Comparison of ENCODE assay signal across 23 cellular contexts in genomic region chr6:138580040-138580439, GRCh38.
DNase-seq lines count a peak whose midpoint lies in the region; ATAC-seq, FAIRE-seq and TF ChIP-seq lines count a peak whose summit lies in the region.
"Had no signal": no experiment of that assay in that cellular context is flagged by ENCODE, and none has a peak within 500 bp of the region (broad histone marks: within the 10 kb centered on the region; RNA-seq: fewer than 3 reads in every experiment).

No MANE protein-coding gene starts in this region.

- POLR2A ChIA-PET in HepG2 (lab: Yijun Ruan, JAX) = no interaction called here

- 70% methylated on average over 4 of the region's 4 CpGs for whole genome bisulfite sequencing in right lobe of liver (ENCODE audit: insufficient coverage, low coverage, low lambda C conversion rate, missing lambda C conversion rate)
- 78% methylated on average over 4 of the region's 4 CpGs for WGBS in HepG2 (ENCODE audit: low lambda C conversion rate)
- WGBS in mesendoderm (ENCODE audit: extremely low coverage, insufficient coverage, low lambda C conversion rate) = no CpG with 5 or more reads among the region's 4 CpGs
- WGBS in lower leg skin, 2 donors = 81 to 90% methylated on average over 4 of the region's 4 CpGs

- no peak overlapping the region for H3K4me3 Mint-ChIP-seq in activated naive CD8-positive, alpha-beta T cell treated with anti-CD3 and anti-CD28 coated beads, Interleukin-2, amount 50 U/mL, for 24 hours
- H3K4me3 Mint-ChIP-seq: B cell; CD4-positive, alpha-beta T cell; CD8-positive, alpha-beta T cell had no signal

- no peak overlapping the region for H2AK5ac ChIP-seq in mesendoderm (ENCODE audit: low read length)

- no peaks in the 10 kb centered on the region for H3K9me3 Mint-ChIP-seq in activated naive CD8-positive, alpha-beta T cell treated with anti-CD3 and anti-CD28 coated beads, Interleukin-2, amount 50 U/mL, for 24 hours
- H3K9me3 Mint-ChIP-seq: CD4-positive, alpha-beta T cell; CD8-positive, alpha-beta T cell had no signal

- in situ Hi-C loops in HepG2 (cut with HindIII; ENCODE audit: extremely low pct_ligation_motif_present, low pct_unique_long_range_greater_than_20kb) = loop anchor here (25.0 kb wide), 2 partner anchors 293 to 782 kb away; partner anchors contain the start of gene CITED2

- TF ChIP-seq EP300 in HepG2 (IDR thresholded peaks at IDR 0.05; ENCODE audit: low read depth in 2 of 2, low read length in 2 of 2) (no peak), HepG2 (CRISPR knock-in tag; IDR thresholded peaks at IDR 0.05; ENCODE audit: borderline replicate concordance) (no peak)

- DNase-seq in right lobe of liver = no peak
- no peak for DNase-seq in HepG2 (ENCODE audit: low spot score)
- DNase-seq in left lobe of liver (ENCODE audit: low spot score) = no peak
- no peak for DNase-seq in mesendoderm
- no peak for DNase-seq in lower leg skin (ENCODE audit: low spot score in 2 of 2)
- DNase-seq in activated naive CD8-positive, alpha-beta T cell treated with anti-CD3 and anti-CD28 coated beads, Interleukin-2, amount 50 U/mL, for 24 hours = no peak
- no peak for DNase-seq in lower lobe of right lung
- DNase-seq: AML-193; Caco-2; Calu3; CD4-positive, alpha-beta T cell; CD8-positive, alpha-beta T cell; DMS79 treated with DMSO at 0.1 percent for 48 hours; GF-D8 had no signal

- no peak overlapping the region for H3K27ac Mint-ChIP-seq in activated naive CD8-positive, alpha-beta T cell treated with anti-CD3 and anti-CD28 coated beads, Interleukin-2, amount 50 U/mL, for 24 hours
- H3K27ac Mint-ChIP-seq: B cell; CD4-positive, alpha-beta T cell; CD8-positive, alpha-beta T cell had no signal

- peak overlapping the region; percentile 12 for H3K56ac ChIP-seq in mesendoderm (ENCODE audit: low read length)

- intact Hi-C loops in right lobe of liver (cut with DNase I) (loop anchor here in 1 of 2 donors (10.0 kb wide), 1 partner anchor 185 kb away; no protein-coding TSS in a partner anchor), HepG2 (cut with micrococcal nuclease; ENCODE audit: unreplicated experiment) (no loop called here), lower leg skin (cut with DNase I; ENCODE audit: low total_unique reads) (loop anchor here (5.0 kb wide), 1 partner anchor 782 kb away; no protein-coding TSS in a partner anchor), lower lobe of right lung (cut with DNase I) (no loop called here)

- TF ChIP-seq POLR2A in right lobe of liver (IDR thresholded peaks at IDR 0.05) = no peak
- no peak for TF ChIP-seq POLR2A in HepG2 (IDR thresholded peaks at IDR 0.05; ENCODE audit: insufficient read depth in 1 of 2, low read depth in 2 of 2, low read length in 2 of 2)
- TF ChIP-seq POLR2A in lower leg skin (IDR thresholded peaks at IDR 0.05) = no peak

- H3K36me3 Mint-ChIP-seq in activated naive CD8-positive, alpha-beta T cell treated with anti-CD3 and anti-CD28 coated beads, Interleukin-2, amount 50 U/mL, for 24 hours (ENCODE audit: low read depth) = no peaks in the 10 kb centered on the region
- H3K36me3 Mint-ChIP-seq: CD8-positive, alpha-beta T cell had no signal

- H3K27me3 ChIP-seq in right lobe of liver (no peaks in the 10 kb centered on the region), HepG2 (ENCODE audit: control insufficient read depth in 1 of 2, insufficient read depth in 2 of 2, low read length in 2 of 2) (no peaks in the 10 kb centered on the region), mesendoderm (ENCODE audit: insufficient read depth, low read length, poor library complexity) (no peaks in the 10 kb centered on the region), lower lobe of right lung (ENCODE audit: low read depth) (no peaks in the 10 kb centered on the region)
- H3K27me3 ChIP-seq: BLaER1 treated with 17β-estradiol and CSF1 and Interleukin-3, amounts not matched to agents 10 nM and 100 nM had no signal

- H3K79me2 ChIP-seq in HepG2 (ENCODE audit: insufficient read depth, low read length) = no peaks in the 10 kb centered on the region
- H3K79me2 ChIP-seq in mesendoderm (ENCODE audit: control insufficient read depth, insufficient read depth, low read length) = peaks cover 2% of the 10 kb centered on the region

- H3K18ac ChIP-seq in mesendoderm (ENCODE audit: low read length) = no peak overlapping the region

- BruUV-seq in HepG2 (replicated peaks; lab: Mats Ljungman, UMichigan) = no TSS peak

- H3K9ac ChIP-seq in HepG2 (ENCODE audit: insufficient read depth, low read depth, low read length) = no peak overlapping the region
- no peak overlapping the region for H3K9ac ChIP-seq in mesendoderm (ENCODE audit: low read length)
- H3K9ac ChIP-seq: BLaER1 treated with 17β-estradiol and CSF1 and Interleukin-3, amounts not matched to agents 10 nM and 100 nM had no signal

- H2BK15ac ChIP-seq in mesendoderm (replicated peaks; ENCODE audit: low read depth) = no peak overlapping the region

- H4K5ac ChIP-seq in mesendoderm (ENCODE audit: low read length) = no peak overlapping the region

- H3K4me2 ChIP-seq in HepG2 (ENCODE audit: low read depth, low read length) (no peak overlapping the region), mesendoderm (ENCODE audit: low read length) (no peak overlapping the region)
- H3K4me2 ChIP-seq: A549 had no signal

- no peaks in the 10 kb centered on the region for H3K36me3 ChIP-seq in right lobe of liver
- H3K36me3 ChIP-seq in HepG2 (replicated peaks in 1 of 2; ENCODE audit: control insufficient read depth in 1 of 2, insufficient read depth in 2 of 2, low read length in 2 of 2) = no peaks in the 10 kb centered on the region
- H3K36me3 ChIP-seq in mesendoderm (ENCODE audit: control insufficient read depth, insufficient read depth, low read length) = no peaks in the 10 kb centered on the region
- H3K36me3 ChIP-seq in lower lobe of right lung = no peaks in the 10 kb centered on the region
- H3K36me3 ChIP-seq: BLaER1 treated with 17β-estradiol and CSF1 and Interleukin-3, amounts not matched to agents 10 nM and 100 nM had no signal

- peaks cover 3% of the 10 kb centered on the region for H3K79me1 ChIP-seq in mesendoderm (ENCODE audit: low read length)

- no peaks in the 10 kb centered on the region for H3K9me3 ChIP-seq in right lobe of liver
- H3K9me3 ChIP-seq in HepG2 (ENCODE audit: low read length) = no peaks in the 10 kb centered on the region
- H3K9me3 ChIP-seq in lower lobe of right lung = no peaks in the 10 kb centered on the region
- H3K9me3 ChIP-seq: A549, Caco-2 had no signal

- H4K20me1 ChIP-seq in HepG2 (ENCODE audit: insufficient read depth, low read length) = no peaks in the 10 kb centered on the region
- H4K20me1 ChIP-seq: BLaER1 treated with 17β-estradiol and CSF1 and Interleukin-3, amounts not matched to agents 10 nM and 100 nM had no signal

- H3K27ac ChIP-seq in right lobe of liver (no peak overlapping the region), HepG2 (ENCODE audit: extremely low read length, insufficient read depth, low read length) (no peak overlapping the region), mesendoderm (ENCODE audit: low read depth, low read length) (no peak overlapping the region), lower lobe of right lung (no peak overlapping the region)
- H3K27ac ChIP-seq: 22Rv1; A549; BLaER1 treated with 17β-estradiol and CSF1 and Interleukin-3, amounts not matched to agents 10 nM and 100 nM; C4-2B had no signal

- no peak overlapping the region for H4K8ac ChIP-seq in mesendoderm (ENCODE audit: low read depth, low read length)

- H2BK5ac ChIP-seq in mesendoderm (ENCODE audit: low read length) = no peak overlapping the region

- no peak overlapping the region for H3K23ac ChIP-seq in mesendoderm (ENCODE audit: low read length)

- TF ChIP-seq CTCF in right lobe of liver (IDR thresholded peaks at IDR 0.05) (no peak), HepG2 (CRISPR knock-in tag; IDR thresholded peaks at IDR 0.05) (no peak), lower leg skin (IDR thresholded peaks at IDR 0.05) (no peak), lower lobe of right lung (IDR thresholded peaks at IDR 0.05) (no peak)

- no peak overlapping the region for H2BK120ac ChIP-seq in mesendoderm (ENCODE audit: low read depth, low read length)

- CTCF ChIA-PET in HepG2 (lab: Yijun Ruan, JAX; ENCODE audit: low intra/inter-chr PET ratio, low total read pairs) = no interaction called here

- no peaks in the 10 kb centered on the region for H3K27me3 Mint-ChIP-seq in activated naive CD8-positive, alpha-beta T cell treated with anti-CD3 and anti-CD28 coated beads, Interleukin-2, amount 50 U/mL, for 24 hours
- H3K27me3 Mint-ChIP-seq: CD4-positive, alpha-beta T cell had no signal

- no peak overlapping the region for H2AFZ ChIP-seq in HepG2 (ENCODE audit: low read length)

- peaks cover 11% of the 10 kb centered on the region for H3K4me1 Mint-ChIP-seq in activated naive CD8-positive, alpha-beta T cell treated with anti-CD3 and anti-CD28 coated beads, Interleukin-2, amount 50 U/mL, for 24 hours

- FAIRE-seq in HepG2 (lab: Jason Lieb, UNC) = no peak
- FAIRE-seq: A549, D721Med, G401.6, GM12891, GM18507 had no signal

- no peak for TF ChIP-seq RAD21 in HepG2 (CRISPR knock-in tag; IDR thresholded peaks at IDR 0.05)

- H3K4me1 ChIP-seq in right lobe of liver (peaks cover 0 to 18% (median 0%) of the 10 kb centered on the region in 4 donors), HepG2 (ENCODE audit: insufficient read depth, low read length) (peaks cover 9% of the 10 kb centered on the region), mesendoderm (ENCODE audit: control insufficient read depth, low read depth, low read length) (no peaks in the 10 kb centered on the region), lower lobe of right lung (peaks cover 5% of the 10 kb centered on the region)
- H3K4me1 ChIP-seq: A549 had no signal

- peak; percentile 68 to 83 (median 78) for ATAC-seq in right lobe of liver
- ATAC-seq in HepG2 = no peak; the same call in 2 of the 3 replicates
- ATAC-seq in left lobe of liver = peak; percentile 82
- no peak for ATAC-seq in activated naive CD8-positive, alpha-beta T cell treated with anti-CD3 and anti-CD28 coated beads, Interleukin-2, amount 50 U/mL, for 24 hours
- ATAC-seq in lower lobe of right lung = no peak
- ATAC-seq: A549; CD8-positive, alpha-beta T cell had no signal

- H3K4me3 ChIP-seq in right lobe of liver (no peak overlapping the region), HepG2 (replicated peaks in 1 of 3; ENCODE audit: insufficient read depth in 1 of 3, low read depth in 2 of 3, low read length in 3 of 3) (no peak overlapping the region), mesendoderm (ENCODE audit: low read length) (no peak overlapping the region), lower leg skin (ENCODE audit: low read depth, poor library complexity, severe bottlenecking) (no peak overlapping the region), lower lobe of right lung (no peak overlapping the region)
- H3K4me3 ChIP-seq: A549; BLaER1 treated with 17β-estradiol and CSF1 and Interleukin-3, amounts not matched to agents 10 nM and 100 nM had no signal

- H3K4ac ChIP-seq in mesendoderm (ENCODE audit: low read depth, low read length) = no peak overlapping the region

TF ChIP-seq in HepG2, 621 proteins besides CTCF, POLR2A, EP300 and RAD21 (continues in another document):
- TF ChIP-seq CEBPG (CRISPR knock-in tag; IDR thresholded peaks at IDR 0.05) (no peak), ZNF580 (CRISPR knock-in tag; IDR thresholded peaks at IDR 0.05; ENCODE audit: borderline replicate concordance, low read depth) (no peak), ZSCAN31 (CRISPR knock-in tag; IDR thresholded peaks at IDR 0.05; ENCODE audit: low read depth) (no peak)

Comparison
In these comparisons a context has a peak if more than half of its experiments do, and no peak if none do; other contexts are left out.
1. ATAC-seq: peak in right lobe of liver (4 of 4) and left lobe of liver (single experiment); none in HepG2 (single experiment), activated naive CD8-positive, alpha-beta T cell treated with anti-CD3 and anti-CD28 coated beads, Interleukin-2, amount 50 U/mL, for 24 hours (single experiment) and lower lobe of right lung (0 of 2).